In genomic region chr1:89999208-89999607, GRCh38 we compare ENCODE assay signal across 18 cellular contexts.
"Had no signal": no experiment of that assay in that cellular context is flagged by ENCODE, and none has a peak within 500 bp of the region (broad histone marks: within the 10 kb centered on the region; RNA-seq: fewer than 3 reads in every experiment).

No MANE protein-coding gene starts in this region.

- H3K4me3 ChIP-seq: lower lobe of right lung, spleen, tibial nerve had no signal

- H3K36me3 ChIP-seq: lower lobe of right lung had no signal

- H3K27me3 Mint-ChIP-seq: dendritic cell treated with granulocyte-macrophage colony-stimulating factor and Interleukin-4, amounts not matched to agents 40 ng/mL and 50 ng/mL, for 4 days; naive thymus-derived CD4-positive, alpha-beta T cell; stimulated activated memory B cell treated with anti-CD40 and anti-IgM and Interleukin-4, amounts not matched to agents 10 μg/mL and 1 μg/mL and 100 μg/mL, for 72 hours had no signal

- ATAC-seq: lower lobe of right lung; naive thymus-derived CD4-positive, alpha-beta T cell; right cardiac atrium; stimulated activated memory B cell treated with anti-CD40 and anti-IgM and Interleukin-4, amounts not matched to agents 10 μg/mL and 1 μg/mL and 100 μg/mL, for 72 hours had no signal

- H3K9me3 Mint-ChIP-seq: activated naive CD4-positive, alpha-beta T cell treated with anti-CD3 and anti-CD28 coated beads, Interleukin-2, amount 10 ng/mL, durations not matched to agents 7 days and 5 days; activated T-helper 2 cell treated with anti-CD3 and anti-CD28 coated beads, Interferon-gamma antibody, Interleukin-2, Interleukin-4, amounts not matched to agents 10 μg/mL and 5 μg/mL and 100 μg/mL, durations not matched to agents 14 hours and 24 hours and 36 hours; dendritic cell treated with granulocyte-macrophage colony-stimulating factor and Interleukin-4, amounts not matched to agents 40 ng/mL and 50 ng/mL, for 4 days; immature natural killer cell; naive thymus-derived CD4-positive, alpha-beta T cell; stimulated activated memory B cell treated with anti-CD40 and anti-IgM and Interleukin-4, amounts not matched to agents 10 μg/mL and 1 μg/mL and 100 μg/mL, for 72 hours had no signal

- H3K4me3 Mint-ChIP-seq: activated naive CD4-positive, alpha-beta T cell treated with anti-CD3 and anti-CD28 coated beads, Interleukin-2, amount 10 ng/mL, durations not matched to agents 7 days and 5 days; dendritic cell treated with granulocyte-macrophage colony-stimulating factor and Interleukin-4, amounts not matched to agents 40 ng/mL and 50 ng/mL, for 4 days; immature natural killer cell; stimulated activated memory B cell treated with anti-CD40 and anti-IgM and Interleukin-4, amounts not matched to agents 10 μg/mL and 1 μg/mL and 100 μg/mL, for 72 hours had no signal

- H3K27ac ChIP-seq: lower lobe of right lung, spleen, tibial nerve had no signal

- H3K27me3 ChIP-seq: spleen, tibial nerve had no signal

- H3K27ac Mint-ChIP-seq: activated naive CD4-positive, alpha-beta T cell treated with anti-CD3 and anti-CD28 coated beads, Interleukin-2, amount 10 ng/mL, durations not matched to agents 7 days and 5 days; activated T-helper 2 cell treated with anti-CD3 and anti-CD28 coated beads, Interferon-gamma antibody, Interleukin-2, Interleukin-4, amounts not matched to agents 10 μg/mL and 5 μg/mL and 100 μg/mL, durations not matched to agents 14 hours and 24 hours and 36 hours; dendritic cell treated with granulocyte-macrophage colony-stimulating factor and Interleukin-4, amounts not matched to agents 40 ng/mL and 50 ng/mL, for 4 days; immature natural killer cell; naive thymus-derived CD4-positive, alpha-beta T cell had no signal

- H3K9me3 ChIP-seq: lower lobe of right lung, spleen, tibial nerve had no signal

- DNase-seq: activated CD4-positive, alpha-beta T cell treated with anti-CD3 and anti-CD28 coated beads, Interleukin-2, amount 50 U/mL, for 1 hour; activated CD4-positive, CD25-positive, alpha-beta regulatory T cell; activated naive CD4-positive, alpha-beta T cell treated with anti-CD3 and anti-CD28 coated beads, Interleukin-2, amount 10 ng/mL, durations not matched to agents 7 days and 5 days; activated T-cell treated with anti-CD3 and anti-CD28 coated beads for 4 hours; amygdala; cerebellar nuclear complex; immature natural killer cell; lower lobe of right lung; naive thymus-derived CD4-positive, alpha-beta T cell; posterior cingulate gyrus; right cardiac atrium; spleen; stimulated activated CD4-positive, alpha-beta T cell treated with anti-CD3 and anti-CD28 coated beads, Interleukin-1b, Interleukin-23, amount 100 ng/mL, for 48 hours; T-helper 1 cell had no signal
